ENCODE assay signal across 8 cellular contexts in genomic region chr11:207213-208176, GRCh38. TPM values are rescaled to one million over a fixed set of nuclear protein-coding genes. Genes with fewer than 3 reads are reported as not detected.
DNase-seq lines count a peak whose midpoint lies in the region; ATAC-seq and TF ChIP-seq lines count a peak whose summit lies in the region.

Gene BET1L (minus strand): TSS chr11:207399. CDS start chr11:207321, 78 bp downstream.
Gene RIC8A (plus strand): TSS chr11:207708. CDS start chr11:208855, 1,147 bp downstream.

- intact Hi-C loops in activated T-helper 2 cell treated with anti-CD3 and anti-CD28 coated beads, Interferon-gamma antibody, Interleukin-2, Interleukin-4, amounts not matched to agents 10 μg/mL and 5 μg/mL and 100 μg/mL, durations not matched to agents 14 hours and 24 hours and 36 hours (cut with micrococcal nuclease) = loop anchor here (1.0 to 5.0 kb wide), 7 partner anchors 29 to 610 kb away; partner anchors contain the start of genes IFITM1, PNPLA2, PSMD13 and RNH1
- intact Hi-C loops in natural killer cell (cut with micrococcal nuclease) = loop anchor here (1.0 to 5.0 kb wide), 5 partner anchors 29 to 243 kb away; partner anchors contain the start of genes PSMD13, PTDSS2 and SIRT3

- H3K9me3 Mint-ChIP-seq in activated T-helper 2 cell treated with anti-CD3 and anti-CD28 coated beads, Interferon-gamma antibody, Interleukin-2, Interleukin-4, amounts not matched to agents 10 μg/mL and 5 μg/mL and 100 μg/mL, durations not matched to agents 14 hours and 24 hours and 36 hours = no peaks in the 10 kb centered on the region
- H3K9me3 Mint-ChIP-seq in natural killer cell = no peaks in the 10 kb centered on the region

- H3K27ac ChIP-seq in RWPE2 (ENCODE audit: poor library complexity, severe bottlenecking) = peak within 1 kb of the TSS; percentile 95

- ATAC-seq in RWPE2 (ENCODE audit: low read depth) (peak; percentile 70), natural killer cell (peak; percentile 79 to 95 (median 83))

- no peaks in the 10 kb centered on the region for H3K9me3 ChIP-seq in RWPE2 (ENCODE audit: severe bottlenecking)

- peak; percentile 99 for DNase-seq in EH (ENCODE audit: low read depth)
- peak; percentile 99 for DNase-seq in H4 (ENCODE audit: low spot score)
- DNase-seq in LoVo (ENCODE audit: low spot score) = peak; percentile 96
- DNase-seq in RWPE2 (ENCODE audit: low spot score) = peak; percentile 97
- peak; percentile 98 for DNase-seq in activated T-helper 2 cell treated with anti-CD3 and anti-CD28 coated beads, Interferon-gamma antibody, Interleukin-2, Interleukin-4, amounts not matched to agents 10 μg/mL and 5 μg/mL and 100 μg/mL, durations not matched to agents 14 hours and 24 hours and 36 hours (ENCODE audit: low spot score)
- DNase-seq in fibroblast of mammary gland (ENCODE audit: low read depth) = peak; percentile 99
- DNase-seq in natural killer cell = peak; percentile 96
- DNase-seq in stimulated activated naive CD4-positive, alpha-beta T cell treated with Interleukin-2 at 50 U/mL for 16 hours (lab: John Stamatoyannopoulos, UW) = peak; percentile 98

- H3K4me3 ChIP-seq in RWPE2 (ENCODE audit: severe bottlenecking) (peak within 1 kb of the TSS; percentile 73), fibroblast of mammary gland (ENCODE audit: control insufficient read depth, low read depth, low read length) (peak within 1 kb of the TSS; percentile 95)

- H3K27me3 Mint-ChIP-seq in activated T-helper 2 cell treated with anti-CD3 and anti-CD28 coated beads, Interferon-gamma antibody, Interleukin-2, Interleukin-4, amounts not matched to agents 10 μg/mL and 5 μg/mL and 100 μg/mL, durations not matched to agents 14 hours and 24 hours and 36 hours (ENCODE audit: low read depth) = no peaks in the 10 kb centered on the region
- no peaks in the 10 kb centered on the region for H3K27me3 Mint-ChIP-seq in natural killer cell (ENCODE audit: low read depth in 2 of 2)

- no peaks in the 10 kb centered on the region for H3K27me3 ChIP-seq in RWPE2 (ENCODE audit: insufficient read depth, poor library complexity, severe bottlenecking)

- peaks cover 41% of the 10 kb centered on the region for H3K36me3 ChIP-seq in RWPE2 (ENCODE audit: low read depth)

- peaks cover 10% of the 10 kb centered on the region for H3K4me1 ChIP-seq in RWPE2 (ENCODE audit: insufficient read depth, poor library complexity, severe bottlenecking)

- H3K27ac Mint-ChIP-seq in activated T-helper 2 cell treated with anti-CD3 and anti-CD28 coated beads, Interferon-gamma antibody, Interleukin-2, Interleukin-4, amounts not matched to agents 10 μg/mL and 5 μg/mL and 100 μg/mL, durations not matched to agents 14 hours and 24 hours and 36 hours = peak within 1 kb of the TSS; percentile 100
- peak within 1 kb of the TSS; percentile 99 for H3K27ac Mint-ChIP-seq in natural killer cell

- peaks cover 76% of the 10 kb centered on the region for H3K36me3 Mint-ChIP-seq in activated T-helper 2 cell treated with anti-CD3 and anti-CD28 coated beads, Interferon-gamma antibody, Interleukin-2, Interleukin-4, amounts not matched to agents 10 μg/mL and 5 μg/mL and 100 μg/mL, durations not matched to agents 14 hours and 24 hours and 36 hours (ENCODE audit: low read depth)
- no peaks in the 10 kb centered on the region for H3K36me3 Mint-ChIP-seq in natural killer cell

- no peak for TF ChIP-seq CTCF in RWPE2 (IDR thresholded peaks at IDR 0.05; ENCODE audit: poor library complexity, severe bottlenecking)
- TF ChIP-seq CTCF in fibroblast of mammary gland (conservative IDR thresholded peaks at IDR 0.05; ENCODE audit: control insufficient read depth, insufficient read depth, low read depth, low read length) = no peak
- no peak for TF ChIP-seq CTCF in natural killer cell (IDR thresholded peaks at IDR 0.05)

- peak within 1 kb of the TSS; percentile 100 for H3K4me3 Mint-ChIP-seq in activated T-helper 2 cell treated with anti-CD3 and anti-CD28 coated beads, Interferon-gamma antibody, Interleukin-2, Interleukin-4, amounts not matched to agents 10 μg/mL and 5 μg/mL and 100 μg/mL, durations not matched to agents 14 hours and 24 hours and 36 hours (ENCODE audit: low read depth)
- H3K4me3 Mint-ChIP-seq in natural killer cell = peak within 1 kb of the TSS; percentile 97

- H3K4me1 Mint-ChIP-seq in activated T-helper 2 cell treated with anti-CD3 and anti-CD28 coated beads, Interferon-gamma antibody, Interleukin-2, Interleukin-4, amounts not matched to agents 10 μg/mL and 5 μg/mL and 100 μg/mL, durations not matched to agents 14 hours and 24 hours and 36 hours (ENCODE audit: low read depth) = peaks cover 25% of the 10 kb centered on the region
- H3K4me1 Mint-ChIP-seq in natural killer cell = peaks cover 38 to 53% of the 10 kb centered on the region in 2 donors

RNA-seq across cellular contexts. Expression of gene BET1L, which starts in this region (rescaled TPM):
- total RNA-seq in H4 (2014; rRNA removed; shearing (Covaris generic)) = 30.3 and 30.7 TPM in 2 replicates
- 43.7 and 46.3 TPM in 2 replicates for total RNA-seq in activated T-helper 2 cell treated with anti-CD3 and anti-CD28 coated beads, Interferon-gamma antibody, Interleukin-2, Interleukin-4, amounts not matched to agents 10 μg/mL and 5 μg/mL and 100 μg/mL, durations not matched to agents 14 hours and 24 hours and 36 hours
- 10 to 100 TPM; 32.4 to 44.1 (median 35.8) TPM for total RNA-seq in natural killer cell

RNA-seq across cellular contexts. Expression of gene RIC8A, which starts in this region (rescaled TPM):
- total RNA-seq in H4 (2014; rRNA removed; shearing (Covaris generic)) = 138 and 139 TPM in 2 replicates
- 109 and 110 TPM in 2 replicates for total RNA-seq in activated T-helper 2 cell treated with anti-CD3 and anti-CD28 coated beads, Interferon-gamma antibody, Interleukin-2, Interleukin-4, amounts not matched to agents 10 μg/mL and 5 μg/mL and 100 μg/mL, durations not matched to agents 14 hours and 24 hours and 36 hours
- total RNA-seq in natural killer cell = 100 to 1,000 TPM; 102 to 153 (median 106) TPM

Comparison
In these comparisons a context has a peak if more than half of its experiments do, and no peak if none do; other contexts are left out.
1. Peak in every context shown above with its lines: DNase-seq, ATAC-seq, H3K4me3 ChIP-seq and H3K27ac ChIP-seq.